Comparison of ENCODE assay signal across 8 cellular contexts in genomic region chr9:95127249-95128176, GRCh38.
DNase-seq lines count a peak whose midpoint lies in the region; ATAC-seq, FAIRE-seq and TF ChIP-seq lines count a peak whose summit lies in the region.

No MANE protein-coding gene starts in this region.

- peak overlapping the region; percentile 30 for H3K18ac ChIP-seq in neuronal stem cell (ENCODE audit: low read length)

- peak overlapping the region in 1 of 2 donors; percentile 34 for H3K27ac Mint-ChIP-seq in stimulated activated naive CD8-positive, alpha-beta T cell treated with anti-CD3 and anti-CD28 coated beads, Interleukin-15, amount 100 ng/mL, for 72 hours

- H3K9me3 Mint-ChIP-seq in stimulated activated naive CD8-positive, alpha-beta T cell treated with anti-CD3 and anti-CD28 coated beads, Interleukin-15, amount 100 ng/mL, for 72 hours: no peaks in the 10 kb centered on the region

- TF ChIP-seq CTCF in GM06990 (IDR thresholded peaks at IDR 0.05; ENCODE audit: insufficient read depth, low read length, poor library complexity, severe bottlenecking): peak; percentile 98

- H3K4me3 Mint-ChIP-seq in stimulated activated naive CD8-positive, alpha-beta T cell treated with anti-CD3 and anti-CD28 coated beads, Interleukin-15, amount 100 ng/mL, for 72 hours: no peak overlapping the region

- H3K14ac ChIP-seq in neuronal stem cell (ENCODE audit: low read length): no peak overlapping the region

- H4K91ac ChIP-seq in neuronal stem cell (ENCODE audit: low read depth, low read length, poor library complexity): no peak overlapping the region

- peak overlapping the region; percentile 76 for H3K4me2 ChIP-seq in neuronal stem cell (ENCODE audit: insufficient read depth, low read length, poor library complexity, severe bottlenecking)

- H2AFZ ChIP-seq in neuronal stem cell (ENCODE audit: low read length): peak overlapping the region; percentile 53

- no peak overlapping the region for H2BK15ac ChIP-seq in neuronal stem cell (ENCODE audit: low read length)

- H3K4me3 ChIP-seq in GM06990 (replicated peaks; ENCODE audit: low read depth, low read length): no peak overlapping the region
- peak overlapping the region in 1 of 2 donors; percentile 39 for H3K4me3 ChIP-seq in neuronal stem cell (ENCODE audit: low read length in 2 of 2)

- WGBS in neuronal stem cell (ENCODE audit: extremely low coverage in 2 of 2, insufficient read length in 2 of 2, insufficient replicate concordance in 1 of 2), 2 donors: no CpG with 5 or more reads among the region's 35 CpGs

- peak; percentile 64 for DNase-seq in GM06990 (ENCODE audit: extremely low read depth, insufficient read length)
- DNase-seq in SHP77 treated with DMSO at 0.1 percent for 48 hours (lab: John Stamatoyannopoulos, UW): peak; percentile 58
- peak; percentile 8 to 70 (median 42) for DNase-seq in activated naive CD4-positive, alpha-beta T cell (lab: John Stamatoyannopoulos, UW)
- peak; percentile 63 to 82 for DNase-seq in frontal cortex (ENCODE audit: low spot score in 2 of 2)
- peak; percentile 71 for DNase-seq in neuronal stem cell (ENCODE audit: low spot score)
- DNase-seq in stimulated activated naive CD8-positive, alpha-beta T cell treated with anti-CD3 and anti-CD28 coated beads, Interleukin-15, amount 100 ng/mL, for 72 hours: peak; percentile 64 to 73

- H2BK120ac ChIP-seq in neuronal stem cell (ENCODE audit: low read depth, low read length): no peak overlapping the region

- H2BK5ac ChIP-seq in neuronal stem cell (ENCODE audit: low read length): no peak overlapping the region

- H2BK12ac ChIP-seq in neuronal stem cell (ENCODE audit: low read length): no peak overlapping the region

- peaks cover 9 to 27% of the 10 kb centered on the region in 2 donors for H3K4me1 ChIP-seq in neuronal stem cell (ENCODE audit: control insufficient read depth in 2 of 2, insufficient read depth in 1 of 2, low read depth in 1 of 2, low read length in 2 of 2)

- no peaks in the 10 kb centered on the region for H3K4me1 Mint-ChIP-seq in stimulated activated naive CD8-positive, alpha-beta T cell treated with anti-CD3 and anti-CD28 coated beads, Interleukin-15, amount 100 ng/mL, for 72 hours

- FAIRE-seq in frontal cortex (lab: Jason Lieb, UNC): no peak

- H3K36me3 ChIP-seq in GM06990 (ENCODE audit: control insufficient read depth, insufficient read depth, low read length) (no peaks in the 10 kb centered on the region), neuronal stem cell (replicated peaks in 1 of 2; ENCODE audit: control insufficient read depth in 2 of 2, insufficient read depth in 2 of 2, low read length in 2 of 2) (peaks cover 0 to 12% of the 10 kb centered on the region in 2 donors)

- no peak overlapping the region for H3K27ac ChIP-seq in neuronal stem cell (replicated peaks; ENCODE audit: low read length)

- H3K9me3 ChIP-seq in neuronal stem cell (replicated peaks in 1 of 2; ENCODE audit: control insufficient read depth in 2 of 2, insufficient read depth in 1 of 2, low read depth in 1 of 2, low read length in 2 of 2): no peaks in the 10 kb centered on the region

- H3K4ac ChIP-seq in neuronal stem cell (ENCODE audit: low read length): no peak overlapping the region

- H4K8ac ChIP-seq in neuronal stem cell (ENCODE audit: low read depth, low read length): no peak overlapping the region

- H2AK5ac ChIP-seq in neuronal stem cell (ENCODE audit: low read depth, low read length): no peak overlapping the region

- no peaks in the 10 kb centered on the region for H3K79me1 ChIP-seq in neuronal stem cell (ENCODE audit: low read depth, low read length)

- H3K27me3 ChIP-seq in GM06990 (replicated peaks; ENCODE audit: control insufficient read depth, insufficient read depth, low read length) (no peaks in the 10 kb centered on the region), neuronal stem cell (ENCODE audit: control insufficient read depth in 3 of 3, insufficient read depth in 3 of 3, low read depth in 1 of 3, low read length in 3 of 3) (no peaks in the 10 kb centered on the region)

- no peak overlapping the region for H3K23ac ChIP-seq in neuronal stem cell (ENCODE audit: low read depth, low read length, poor library complexity)

- H3K9ac ChIP-seq in neuronal stem cell (ENCODE audit: low read depth, low read length, poor library complexity): no peak overlapping the region

- ATAC-seq in HG03442 (IDR thresholded peaks at IDR 0.05; ENCODE audit: unreplicated experiment) (peak; percentile 63), HG02840 (IDR thresholded peaks at IDR 0.05; ENCODE audit: low FRiP score, unreplicated experiment) (no peak)
- ATAC-seq in stimulated activated naive CD8-positive, alpha-beta T cell treated with anti-CD3 and anti-CD28 coated beads, Interleukin-15, amount 100 ng/mL, for 72 hours: peak; percentile 89

- no peaks in the 10 kb centered on the region for H3K27me3 Mint-ChIP-seq in stimulated activated naive CD8-positive, alpha-beta T cell treated with anti-CD3 and anti-CD28 coated beads, Interleukin-15, amount 100 ng/mL, for 72 hours
